Comparison of ENCODE assay signal across 19 cellular contexts in genomic region chr19:4984448-4984990, GRCh38. TPM values are rescaled to one million over a fixed set of nuclear protein-coding genes. Genes with fewer than 3 reads are reported as not detected.
DNase-seq lines count a peak whose midpoint lies in the region; ATAC-seq and TF ChIP-seq lines count a peak whose summit lies in the region.
"Had no signal": no experiment of that assay in that cellular context is flagged by ENCODE, and none has a peak within 500 bp of the region (broad histone marks: within the 10 kb centered on the region; RNA-seq: fewer than 3 reads in every experiment).

No MANE protein-coding gene starts in this region.

- H3K9me3 Mint-ChIP-seq in natural killer cell treated with Interleukin-12 subunit alpha and Interleukin-12 subunit beta and Interleukin-15 and Interleukin-18, amount 100 ng/mL, for 72 hours = no peaks in the 10 kb centered on the region
- H3K9me3 Mint-ChIP-seq in natural killer cell (no peaks in the 10 kb centered on the region), nephron (no peaks in the 10 kb centered on the region)
- H3K9me3 Mint-ChIP-seq: CD4-positive, alpha-beta memory T cell had no signal

- no peaks in the 10 kb centered on the region for H3K27me3 Mint-ChIP-seq in natural killer cell treated with Interleukin-12 subunit alpha and Interleukin-12 subunit beta and Interleukin-15 and Interleukin-18, amount 100 ng/mL, for 72 hours
- H3K27me3 Mint-ChIP-seq in natural killer cell (ENCODE audit: low read depth in 2 of 2) = no peaks in the 10 kb centered on the region
- no peaks in the 10 kb centered on the region for H3K27me3 Mint-ChIP-seq in nephron (ENCODE audit: low read depth)
- H3K27me3 Mint-ChIP-seq: CD4-positive, alpha-beta memory T cell had no signal

- TF ChIP-seq CTCF in natural killer cell (IDR thresholded peaks at IDR 0.05) (no peak), nephron (IDR thresholded peaks at IDR 0.05; ENCODE audit: unreplicated experiment in 3 of 3) (no peak)

- no peak for ATAC-seq in natural killer cell treated with Interleukin-12 subunit alpha and Interleukin-12 subunit beta and Interleukin-15 and Interleukin-18, amount 100 ng/mL, for 72 hours
- no peak for ATAC-seq in natural killer cell
- no peak for ATAC-seq in HG03135 (IDR thresholded peaks at IDR 0.05; ENCODE audit: unreplicated experiment)
- no peak for ATAC-seq in HG02571 (IDR thresholded peaks at IDR 0.05; ENCODE audit: unreplicated experiment)
- ATAC-seq: sciatic nerve had no signal

- no peak overlapping the region for H3K27ac Mint-ChIP-seq in natural killer cell treated with Interleukin-12 subunit alpha and Interleukin-12 subunit beta and Interleukin-15 and Interleukin-18, amount 100 ng/mL, for 72 hours
- H3K27ac Mint-ChIP-seq in natural killer cell (no peak overlapping the region), nephron (peak overlapping the region; percentile 64 to 81 (median 72))

- no peaks in the 10 kb centered on the region for H3K36me3 Mint-ChIP-seq in natural killer cell treated with Interleukin-12 subunit alpha and Interleukin-12 subunit beta and Interleukin-15 and Interleukin-18, amount 100 ng/mL, for 72 hours
- no peaks in the 10 kb centered on the region for H3K36me3 Mint-ChIP-seq in natural killer cell
- H3K36me3 Mint-ChIP-seq in nephron (ENCODE audit: low read depth) = no peaks in the 10 kb centered on the region
- H3K36me3 Mint-ChIP-seq: CD4-positive, alpha-beta memory T cell had no signal

- peak; percentile 32 for DNase-seq in natural killer cell treated with Interleukin-12 subunit alpha and Interleukin-12 subunit beta and Interleukin-15 and Interleukin-18, amount 100 ng/mL, for 72 hours (ENCODE audit: low spot score)
- DNase-seq in natural killer cell (no peak), NCI-H2171 treated with DMSO at 0.1 percent for 48 hours (lab: John Stamatoyannopoulos, UW) (peak; percentile 93), CD1c-positive myeloid dendritic cell (ENCODE audit: extremely low spot score) (no peak), epidermal melanocyte (ENCODE audit: insufficient read length, low spot score) (no peak)
- DNase-seq: activated CD4-positive, alpha-beta T cell treated with anti-CD3 and anti-CD28 coated beads, Interleukin-2, amount 50 U/mL, for 4 hours; activated gamma-delta T cell; CD4-positive, alpha-beta memory T cell; dermis blood vessel endothelial cell; DMS53; foreskin fibroblast; NCI-H1092 treated with DMSO at 0.1 percent for 48 hours; NCI-H2227 treated with DMSO at 0.1 percent for 48 hours; Peyer's patch; T-helper 2 cell had no signal

- H3K4me1 Mint-ChIP-seq in natural killer cell treated with Interleukin-12 subunit alpha and Interleukin-12 subunit beta and Interleukin-15 and Interleukin-18, amount 100 ng/mL, for 72 hours (ENCODE audit: low read depth in 2 of 2) = peaks cover 20 to 35% of the 10 kb centered on the region in 2 donors
- H3K4me1 Mint-ChIP-seq in natural killer cell = peaks cover 32 to 50% of the 10 kb centered on the region in 2 donors
- peaks cover 56% of the 10 kb centered on the region for H3K4me1 Mint-ChIP-seq in nephron

- intact Hi-C loops in natural killer cell (cut with micrococcal nuclease) = no loop called here

- H3K4me3 Mint-ChIP-seq in natural killer cell treated with Interleukin-12 subunit alpha and Interleukin-12 subunit beta and Interleukin-15 and Interleukin-18, amount 100 ng/mL, for 72 hours = no peak overlapping the region
- no peak overlapping the region for H3K4me3 Mint-ChIP-seq in natural killer cell
- H3K4me3 Mint-ChIP-seq in nephron = no peak overlapping the region
- H3K4me3 Mint-ChIP-seq: CD4-positive, alpha-beta memory T cell had no signal

RNA-seq across cellular contexts. Expression of gene KDM4B, which starts 15.6 kb away (rescaled TPM):
- 10 to 100 TPM; 57.0 to 63.1 TPM for total RNA-seq in natural killer cell treated with Interleukin-12 subunit alpha and Interleukin-12 subunit beta and Interleukin-15 and Interleukin-18, amount 100 ng/mL, for 72 hours
- 10 to 100 TPM; 68.0 to 73.5 (median 68.1) TPM for total RNA-seq in natural killer cell

Comparison
In these comparisons a context has a peak if more than half of its experiments do, and no peak if none do; other contexts are left out.
1. DNase-seq: peak in natural killer cell treated with Interleukin-12 subunit alpha and Interleukin-12 subunit beta and Interleukin-15 and Interleukin-18, amount 100 ng/mL, for 72 hours (single experiment) and NCI-H2171 treated with DMSO at 0.1 percent for 48 hours (single experiment); none in natural killer cell (single experiment), CD1c-positive myeloid dendritic cell (single experiment) and epidermal melanocyte (single experiment).
2. H3K27ac Mint-ChIP-seq: peak in nephron (3 of 3); none in natural killer cell treated with Interleukin-12 subunit alpha and Interleukin-12 subunit beta and Interleukin-15 and Interleukin-18, amount 100 ng/mL, for 72 hours (0 of 2) and natural killer cell (0 of 2).